27 cellular contexts compared by ENCODE assay signal in genomic region chr13:59236979-59237378, GRCh38.
DNase-seq lines count a peak whose midpoint lies in the region; ATAC-seq, FAIRE-seq and TF ChIP-seq lines count a peak whose summit lies in the region.
"Had no signal": no experiment of that assay in that cellular context is flagged by ENCODE, and none has a peak within 500 bp of the region (broad histone marks: within the 10 kb centered on the region; RNA-seq: fewer than 3 reads in every experiment).

No MANE protein-coding gene starts in this region.

- no peaks in the 10 kb centered on the region for H3K36me3 ChIP-seq in testis (ENCODE audit: low read depth, missing control alignments)
- H3K36me3 ChIP-seq: BE2C, BLaER1 had no signal

- peak; percentile 12 for FAIRE-seq in endometrium (lab: Jason Lieb, UNC)
- FAIRE-seq: A204.1, GM12878, GM12892, GM18507, GM19239 had no signal

- intact Hi-C loops in testis (cut with DNase I; ENCODE audit: low total_unique reads) = no loop called here

- no peaks in the 10 kb centered on the region for H3K9me3 Mint-ChIP-seq in nephron progenitor cell
- H3K9me3 Mint-ChIP-seq: CD4-positive, alpha-beta memory T cell had no signal

- 84 to 88% methylated on average over 1 of the region's 1 CpG for WGBS in testis, 2 donors

- DNase-seq in nephron progenitor cell (no peak), superior temporal gyrus (ENCODE audit: extremely low spot score) (no peak), testis (no peak)
- DNase-seq: 8988T; ACHN; BE2C; C1 segment of cervical spinal cord; CD4-positive, alpha-beta memory T cell; CD4-positive, CD25-positive, alpha-beta regulatory T cell; CD8-positive, alpha-beta memory T cell; COR-L47; DMS 273 treated with DMSO at 0.1 percent for 48 hours; DMS153; DMS53; DMS79; DND-41; EL; GDM1 had no signal

- TF ChIP-seq POLR2A in testis (IDR thresholded peaks at IDR 0.05) = no peak

- no peaks in the 10 kb centered on the region for H3K36me3 Mint-ChIP-seq in nephron progenitor cell (ENCODE audit: low read depth)
- H3K36me3 Mint-ChIP-seq: CD14-positive monocyte; CD4-positive, alpha-beta memory T cell; CD4-positive, CD25-positive, alpha-beta regulatory T cell; CD8-positive, alpha-beta memory T cell had no signal

- no peak overlapping the region for H3K4me3 Mint-ChIP-seq in nephron progenitor cell
- H3K4me3 Mint-ChIP-seq: CD14-positive monocyte; CD4-positive, alpha-beta memory T cell; CD4-positive, CD25-positive, alpha-beta regulatory T cell; CD8-positive, alpha-beta memory T cell had no signal

- H3K27me3 ChIP-seq in testis = no peaks in the 10 kb centered on the region
- H3K27me3 ChIP-seq: BE2C, BLaER1 had no signal

- no peaks in the 10 kb centered on the region for H3K9me3 ChIP-seq in testis
- H3K9me3 ChIP-seq: BE2C, BLaER1 had no signal

- peaks cover 17% of the 10 kb centered on the region for H3K4me1 Mint-ChIP-seq in nephron progenitor cell
- H3K4me1 Mint-ChIP-seq: CD14-positive monocyte; CD4-positive, alpha-beta memory T cell; CD4-positive, CD25-positive, alpha-beta regulatory T cell; CD8-positive, alpha-beta memory T cell had no signal

- H3K27me3 Mint-ChIP-seq in nephron progenitor cell (ENCODE audit: low read depth, poor library complexity) = no peaks in the 10 kb centered on the region
- H3K27me3 Mint-ChIP-seq: CD4-positive, alpha-beta memory T cell; CD4-positive, CD25-positive, alpha-beta regulatory T cell; CD8-positive, alpha-beta memory T cell had no signal

- H3K27ac ChIP-seq in testis = no peak overlapping the region
- H3K27ac ChIP-seq: BLaER1 had no signal

- peak overlapping the region; percentile 24 for H3K27ac Mint-ChIP-seq in nephron progenitor cell
- H3K27ac Mint-ChIP-seq: CD14-positive monocyte; CD4-positive, alpha-beta memory T cell; CD4-positive, CD25-positive, alpha-beta regulatory T cell; CD8-positive, alpha-beta memory T cell had no signal

- TF ChIP-seq CTCF in nephron progenitor cell (IDR thresholded peaks at IDR 0.05) (no peak), testis (IDR thresholded peaks at IDR 0.05) (no peak)

- ATAC-seq in GM18907 (IDR thresholded peaks at IDR 0.05; ENCODE audit: unreplicated experiment) = no peak
- ATAC-seq: GM12878 had no signal

- no peak overlapping the region for H3K4me3 ChIP-seq in testis
- H3K4me3 ChIP-seq: BLaER1, GM12878 had no signal

- no peaks in the 10 kb centered on the region for H3K4me1 ChIP-seq in testis
- H3K4me1 ChIP-seq: BLaER1 had no signal
